Comparison of ENCODE assay signal across 1 cellular context in genomic region chrX:152897216-152898144, GRCh38.
TF ChIP-seq lines count a peak whose summit lies in the region.

ZNF185 (plus strand) TSS chrX:152898067; CDS start chrX:152914490, 16,423 bp downstream.

TF ChIP-seq in HEK293, 187 proteins besides CTCF, POLR2A, EP300 and RAD21 (continued from another document):
- no peak for TF ChIP-seq ZNF704 (tag by site-specific recombination; IDR thresholded peaks at IDR 0.05)
- TF ChIP-seq ZNF112 (tag by site-specific recombination; IDR thresholded peaks at IDR 0.05), result no peak
- peak; percentile 32; the same call in 1 of the 2 replicates for TF ChIP-seq SP2 (tag by site-specific recombination; IDR thresholded peaks at IDR 0.05)
- no peak for TF ChIP-seq HOXA7 (CRISPR knock-in tag; IDR thresholded peaks at IDR 0.05; ENCODE audit: borderline replicate concordance)
- peak; percentile 50; the same call in 1 of the 2 replicates for TF ChIP-seq KLF1 (tag by site-specific recombination; IDR thresholded peaks at IDR 0.05)
- no peak for TF ChIP-seq ZBTB21 (tag by site-specific recombination; IDR thresholded peaks at IDR 0.05)
- TF ChIP-seq YY1 (tag by site-specific recombination; IDR thresholded peaks at IDR 0.05), result no peak
- TF ChIP-seq ZNF561 (tag by site-specific recombination; IDR thresholded peaks at IDR 0.05; ENCODE audit: borderline replicate concordance), result 0 out of 2 replicates have a peak, but pooled peaks have one; percentile 23
